ENCODE assay signal across 8 cellular contexts in genomic region chr1:181113061-181113695, GRCh38. TPM values are rescaled to one million over a fixed set of nuclear protein-coding genes. Genes with fewer than 3 reads are reported as not detected.
A peak's percentile ranks its signal among the peaks of the same experiment; 100 is the strongest.
DNase-seq lines count a peak whose midpoint lies in the region; ATAC-seq and TF ChIP-seq lines count a peak whose summit lies in the region.
"Had no signal": no experiment of that assay in that cellular context is flagged by ENCODE, and none has a peak within 500 bp of the region (broad histone marks: within the 10 kb centered on the region; RNA-seq: fewer than 3 reads in every experiment).

No MANE protein-coding gene starts in this region.

- H3K27ac ChIP-seq in tibial nerve = peak overlapping the region in 3 of 4 donors; percentile 39 to 55 (median 45)

- H3K4me3 ChIP-seq in adipocyte (ENCODE audit: low read length) = no peak overlapping the region
- H3K4me3 ChIP-seq in tibial nerve = no peak overlapping the region

- TF ChIP-seq EP300 in tibial nerve (IDR thresholded peaks at IDR 0.05) = no peak

- H3K4me1 ChIP-seq in adipocyte (ENCODE audit: control insufficient read depth, insufficient read depth, low read length) = peaks cover 17% of the 10 kb centered on the region
- peaks cover 0 to 26% (median 19%) of the 10 kb centered on the region in 4 donors for H3K4me1 ChIP-seq in tibial nerve

- H3K36me3 ChIP-seq in adipocyte (ENCODE audit: control insufficient read depth, insufficient read depth, low read length, severe bottlenecking) (no peaks in the 10 kb centered on the region), tibial nerve (no peaks in the 10 kb centered on the region)

- H3K9me3 ChIP-seq in adipocyte (ENCODE audit: control insufficient read depth, low read length) (no peaks in the 10 kb centered on the region), tibial nerve (no peaks in the 10 kb centered on the region)

- no peak for TF ChIP-seq CTCF in tibial nerve (IDR thresholded peaks at IDR 0.05)

- 58 to 60% methylated on average over 7 of the region's 7 CpGs for WGBS in tibial nerve, 2 donors

- DNase-seq in LHCN-M2 (ENCODE audit: low read depth) = peak; percentile 87
- DNase-seq in adipocyte (ENCODE audit: low read depth) = peak; percentile 48
- DNase-seq in hepatic stellate cell (ENCODE audit: low spot score) = peak; percentile 72
- DNase-seq in tibial nerve (ENCODE audit: low spot score in 2 of 2) = no peak
- no peak for DNase-seq in occipital lobe (lab: John Stamatoyannopoulos, UW)

- ATAC-seq in GM21576 (IDR thresholded peaks at IDR 0.05; ENCODE audit: unreplicated experiment) (no peak), GM21723 (IDR thresholded peaks at IDR 0.05; ENCODE audit: unreplicated experiment) (no peak)
- ATAC-seq: activated T-helper 17 cell treated with anti-CD3 and anti-CD28 coated beads, Interleukin-2, amount 50 U/mL, for 72 hours had no signal

- H3K9ac ChIP-seq in adipocyte (ENCODE audit: low read length) = no peak overlapping the region

- TF ChIP-seq POLR2A in tibial nerve (IDR thresholded peaks at IDR 0.05) = no peak

- H3K27me3 ChIP-seq in adipocyte (replicated peaks; ENCODE audit: control insufficient read depth, insufficient read depth, low read length) = no peaks in the 10 kb centered on the region
- H3K27me3 ChIP-seq in tibial nerve = no peaks in the 10 kb centered on the region

RNA-seq across cellular contexts. Expression of gene IER5, which starts 24.7 kb away (rescaled TPM):
- total RNA-seq in LHCN-M2 (2014; rRNA removed) = 99.0 and 107 TPM in 2 replicates
- 41.8 TPM for polyA plus RNA-seq in LHCN-M2 (2012)
- 10 to 100 TPM in 3 of 4 donors, 1 to 10 TPM in 1; 8.1 to 16.3 (median 13.1) TPM for total RNA-seq in tibial nerve
- total RNA-seq in occipital lobe = 29.0 TPM

Comparison
In these comparisons a context has a peak if more than half of its experiments do, and no peak if none do; other contexts are left out.
1. DNase-seq: peak in LHCN-M2 (single experiment), adipocyte (single experiment) and hepatic stellate cell (single experiment); none in tibial nerve (0 of 2) and occipital lobe (single experiment).